11 cellular contexts compared by ENCODE assay signal in genomic region chr12:65879878-65880277, GRCh38. TPM values are rescaled to one million over a fixed set of nuclear protein-coding genes. Genes with fewer than 3 reads are reported as not detected.
A peak's percentile ranks its signal among the peaks of the same experiment; 100 is the strongest.
DNase-seq lines count a peak whose midpoint lies in the region; FAIRE-seq and TF ChIP-seq lines count a peak whose summit lies in the region.
"Had no signal": no experiment of that assay in that cellular context is flagged by ENCODE, and none has a peak within 500 bp of the region (broad histone marks: within the 10 kb centered on the region; RNA-seq: fewer than 3 reads in every experiment).

No MANE protein-coding gene starts in this region.

- TF ChIP-seq CTCF in PC-9 (conservative IDR thresholded peaks at IDR 0.05) = no peak
- TF ChIP-seq CTCF in endothelial cell of umbilical vein (IDR thresholded peaks at IDR 0.05; ENCODE audit: extremely low read depth in 1 of 2, insufficient read depth in 1 of 2, low read depth in 1 of 2, low read length in 2 of 2) = no peak
- no peak for TF ChIP-seq CTCF in osteoblast (IDR thresholded peaks at IDR 0.05; ENCODE audit: extremely low read depth, low read depth, low read length)
- no peak for TF ChIP-seq CTCF in CD14-positive monocyte (IDR thresholded peaks at IDR 0.05)

- H3K79me2 ChIP-seq in PC-9 (ENCODE audit: low read depth) = peaks cover 91% of the 10 kb centered on the region
- H3K79me2 ChIP-seq in endothelial cell of umbilical vein (ENCODE audit: control insufficient read depth, insufficient read depth, low read length) = peaks cover 94% of the 10 kb centered on the region
- peaks cover 74% of the 10 kb centered on the region for H3K79me2 ChIP-seq in osteoblast (ENCODE audit: insufficient read depth, low read length)

- no peaks in the 10 kb centered on the region for H3K9me2 ChIP-seq in PC-9 (ENCODE audit: insufficient read depth)

- H4K20me1 ChIP-seq in PC-9 (ENCODE audit: insufficient read depth) (peaks cover 64% of the 10 kb centered on the region), endothelial cell of umbilical vein (replicated peaks; ENCODE audit: control insufficient read depth, extremely low read depth, insufficient read depth, low read length) (no peaks in the 10 kb centered on the region), osteoblast (ENCODE audit: insufficient read depth, low read length) (peaks cover 4% of the 10 kb centered on the region)

- H3K4me1 Mint-ChIP-seq in CD14-positive monocyte = peaks cover 56% of the 10 kb centered on the region

- intact Hi-C loops in PC-9 (cut with micrococcal nuclease; ENCODE audit: unreplicated experiment) = loop anchor here (1.0 to 10.0 kb wide), 8 partner anchors 103 to 1085 kb away; partner anchors contain the start of gene HELB
- intact Hi-C loops in endothelial cell of umbilical vein (cut with micrococcal nuclease) = loop anchor here (2.0 to 5.0 kb wide), 6 partner anchors 53 to 573 kb away; no protein-coding TSS in a partner anchor
- intact Hi-C loops in cardiac septum (cut with DNase I) = loop anchor here (5.0 to 10.0 kb wide), 3 partner anchors 53 to 275 kb away; no protein-coding TSS in a partner anchor
- intact Hi-C loops in CD14-positive monocyte (cut with micrococcal nuclease) = no loop called here

- H3K4me3 ChIP-seq in PC-9 (no peak overlapping the region), endothelial cell of umbilical vein (replicated peaks in 1 of 3; ENCODE audit: insufficient read depth in 1 of 3, low read depth in 1 of 3, low read length in 3 of 3) (no peak overlapping the region), osteoblast (ENCODE audit: insufficient read depth, low read length) (peak overlapping the region; percentile 70)
- H3K4me3 ChIP-seq: lung had no signal

- BruUV-seq in PC-9 (replicated peaks; lab: Mats Ljungman, UMichigan) (no TSS peak), endothelial cell of umbilical vein (replicated peaks; lab: Mats Ljungman, UMichigan) (no TSS peak)

- peak overlapping the region; percentile 25 for H3K9ac ChIP-seq in endothelial cell of umbilical vein (replicated peaks; ENCODE audit: extremely low read depth, insufficient read depth, low read length)

- peaks cover 0 to 2% (median 0%) of the 10 kb centered on the region in 3 donors for H3K27me3 Mint-ChIP-seq in CD14-positive monocyte (ENCODE audit: low read depth in 3 of 3)

- dilution Hi-C loops in endothelial cell of umbilical vein (cut with MboI; ENCODE audit: extremely low pct_ligation_motif_present, low sequenced_read_pairs) = no loop called here

- no peak overlapping the region for H3K4me3 Mint-ChIP-seq in CD14-positive monocyte
- H3K4me3 Mint-ChIP-seq: T-helper 2 cell treated with Interferon-gamma antibody and Interleukin-4, amounts not matched to agents 5 μg/mL and 100 μg/mL, for 36 hours had no signal

- peaks cover 57% of the 10 kb centered on the region for H3F3A ChIP-seq in PC-9 (ENCODE audit: insufficient read depth, low read depth)

- no peak for TF ChIP-seq POLR2A in endothelial cell of umbilical vein (IDR thresholded peaks at IDR 0.05; ENCODE audit: low read depth, low read length)
- TF ChIP-seq POLR2A in erythroblast (IDR thresholded peaks at IDR 0.05; ENCODE audit: low read length) = no peak

- H3K9me3 ChIP-seq in PC-9 (ENCODE audit: insufficient read depth, low read depth) (no peaks in the 10 kb centered on the region), endothelial cell of umbilical vein (replicated peaks; ENCODE audit: control insufficient read depth, insufficient read depth, low read length) (no peaks in the 10 kb centered on the region), osteoblast (ENCODE audit: low read depth, low read length) (no peaks in the 10 kb centered on the region)

- peak overlapping the region; percentile 29; the same call in 1 of the 2 replicates for H3K4me2 ChIP-seq in PC-9
- H3K4me2 ChIP-seq in endothelial cell of umbilical vein (ENCODE audit: insufficient read depth, low read length) = peak overlapping the region; percentile 59
- peak overlapping the region; percentile 90 for H3K4me2 ChIP-seq in osteoblast (ENCODE audit: insufficient read depth, low read length)

- FAIRE-seq in endothelial cell of umbilical vein (lab: Jason Lieb, UNC) = peak; percentile 57

- peaks cover 16% of the 10 kb centered on the region; the same call in 1 of the 2 replicates for H3K36me3 ChIP-seq in PC-9 (ENCODE audit: low read depth)
- no peaks in the 10 kb centered on the region for H3K36me3 ChIP-seq in endothelial cell of umbilical vein (ENCODE audit: control insufficient read depth in 2 of 2, extremely low read depth in 1 of 2, insufficient read depth in 2 of 2, low read length in 2 of 2)
- peaks cover 39% of the 10 kb centered on the region for H3K36me3 ChIP-seq in osteoblast (ENCODE audit: insufficient read depth, low read length)

- peaks cover 0 to 2% (median 0%) of the 10 kb centered on the region in 7 donors for H3K9me3 Mint-ChIP-seq in CD14-positive monocyte
- H3K9me3 Mint-ChIP-seq: T-helper 2 cell treated with Interferon-gamma antibody and Interleukin-4, amounts not matched to agents 5 μg/mL and 100 μg/mL, for 36 hours had no signal

- H3K27ac ChIP-seq in PC-9 (no peak overlapping the region), endothelial cell of umbilical vein (ENCODE audit: insufficient read depth, low read depth, low read length) (peak overlapping the region; percentile 36), osteoblast (ENCODE audit: low read depth, low read length) (peak overlapping the region; percentile 94)

- DNase-seq in EH (ENCODE audit: low read depth) (peak; percentile 96), PC-9 (peak; percentile 33 to 89), endothelial cell of umbilical vein (ENCODE audit: low read depth, low spot score) (peak; percentile 54), osteoblast (ENCODE audit: insufficient read length, low spot score, missing footprints) (peak; percentile 89), NCI-H2029 treated with DMSO at 0.1 percent for 48 hours (lab: John Stamatoyannopoulos, UW) (no peak), cardiac septum (ENCODE audit: low spot score) (no peak), CD14-positive monocyte (ENCODE audit: low spot score) (no peak), erythroblast (lab: John Stamatoyannopoulos, UW) (no peak)
- DNase-seq: MV-4-11 had no signal

- no peak overlapping the region for H3K27ac Mint-ChIP-seq in CD14-positive monocyte
- H3K27ac Mint-ChIP-seq: T-helper 2 cell treated with Interferon-gamma antibody and Interleukin-4, amounts not matched to agents 5 μg/mL and 100 μg/mL, for 36 hours had no signal

- POLR2A ChIA-PET in PC-9 (lab: Charles Lee; ENCODE audit: unreplicated experiment) (interaction anchor here (0.7 to 0.8 kb wide), 2 partner anchors 9 to 578 kb away, joined by 6 to 9 read pairs; no protein-coding TSS in a partner anchor), endothelial cell of umbilical vein (lab: Charles Lee) (no interaction called here)

- H3K4me1 ChIP-seq in PC-9 (replicated peaks; ENCODE audit: insufficient read depth) (peaks cover 51% of the 10 kb centered on the region), endothelial cell of umbilical vein (ENCODE audit: control insufficient read depth, extremely low read depth, insufficient read depth, low read length) (peaks cover 87% of the 10 kb centered on the region), osteoblast (ENCODE audit: insufficient read depth, low read length) (peaks cover 94% of the 10 kb centered on the region)

- H2AFZ ChIP-seq in PC-9 (no peak overlapping the region), endothelial cell of umbilical vein (ENCODE audit: low read depth, low read length) (no peak overlapping the region), osteoblast (ENCODE audit: low read length) (no peak overlapping the region)

- CTCF ChIA-PET in PC-9 (lab: Charles Lee) (no interaction called here), endothelial cell of umbilical vein (lab: Charles Lee) (interaction anchor here (0.7 to 2.1 kb wide), 4 partner anchors 12 to 323 kb away, joined by 3 to 13 read pairs (median 4); no protein-coding TSS in a partner anchor)

- no peaks in the 10 kb centered on the region for H3K9me1 ChIP-seq in endothelial cell of umbilical vein (replicated peaks; ENCODE audit: control insufficient read depth, extremely low read depth, insufficient read depth, low read length)

- no peaks in the 10 kb centered on the region for H3K27me3 ChIP-seq in PC-9 (ENCODE audit: insufficient read depth, low read depth)
- no peaks in the 10 kb centered on the region for H3K27me3 ChIP-seq in endothelial cell of umbilical vein (ENCODE audit: control insufficient read depth in 2 of 2, insufficient read depth in 2 of 2, low read length in 2 of 2)
- no peaks in the 10 kb centered on the region for H3K27me3 ChIP-seq in osteoblast (ENCODE audit: insufficient read depth, low read length)

- H3K36me3 Mint-ChIP-seq in CD14-positive monocyte = no peaks in the 10 kb centered on the region

TF ChIP-seq in endothelial cell of umbilical vein, 7 proteins besides CTCF, POLR2A, EP300 and RAD21:
- TF ChIP-seq GATA2 (IDR thresholded peaks at IDR 0.05; ENCODE audit: insufficient read depth, insufficient read length, low read depth, low read length) = peak; percentile 60
- no peak for TF ChIP-seq EZH2 (IDR thresholded peaks at IDR 0.05; ENCODE audit: borderline replicate concordance, low read depth, low read length, severe bottlenecking)
- TF ChIP-seq, protein P1, sequence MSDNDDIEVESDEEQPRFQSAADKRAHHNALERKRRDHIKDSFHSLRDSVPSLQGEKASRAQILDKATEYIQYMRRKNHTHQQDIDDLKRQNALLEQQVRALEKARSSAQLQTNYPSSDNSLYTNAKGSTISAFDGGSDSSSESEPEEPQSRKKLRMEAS (IDR thresholded peaks at IDR 0.05; ENCODE audit: insufficient read depth, insufficient read length) = no peak
- no peak for TF ChIP-seq JUN (IDR thresholded peaks at IDR 0.05; ENCODE audit: borderline replicate concordance, insufficient read depth, insufficient read length, low read depth)
- TF ChIP-seq POLR2AphosphoS5 (IDR thresholded peaks at IDR 0.05; ENCODE audit: insufficient read depth, low read depth, low read length) = no peak

RNA-seq across cellular contexts. Expression of gene HMGA2, which starts 55.6 kb away (rescaled TPM):
- total RNA-seq in PC-9 (2021) (13.8 and 14.7 TPM in 2 replicates), endothelial cell of umbilical vein (85.4 and 89.0 TPM in 2 replicates), osteoblast (15.9 and 19.7 TPM in 2 replicates), cardiac septum (0.24 TPM)
- polyA plus RNA-seq in endothelial cell of umbilical vein (13.1 and 13.2 TPM in 2 replicates), CD14-positive monocyte (not detected)
- 15.1 and 16.6 TPM in 2 replicates for polyA plus RNA-seq in endothelial cell of umbilical vein (2011; cell fraction: cytosol; rRNA removed)
- polyA plus RNA-seq in endothelial cell of umbilical vein (2011; cell fraction: nucleus; rRNA removed) = 23.5 and 41.4 TPM in 2 replicates
- 66.9 and 114 TPM in 2 replicates for polyA plus RNA-seq in endothelial cell of umbilical vein (2012)
- 17.1 and 23.8 TPM in 2 replicates for polyA minus RNA-seq in endothelial cell of umbilical vein
- polyA minus RNA-seq in endothelial cell of umbilical vein (2011; cell fraction: cytosol; rRNA and poly(A)+ RNA removed) = 0.61 TPM
- polyA minus RNA-seq in endothelial cell of umbilical vein (2011; cell fraction: nucleus; rRNA and poly(A)+ RNA removed) = 85.2 and 99.1 TPM in 2 replicates

Comparison
In these comparisons a context has a peak if more than half of its experiments do, and no peak if none do; other contexts are left out.
1. DNase-seq: peak in EH (single experiment), PC-9 (2 of 2), endothelial cell of umbilical vein (single experiment) and osteoblast (single experiment); none in NCI-H2029 treated with DMSO at 0.1 percent for 48 hours (single experiment), cardiac septum (single experiment), CD14-positive monocyte (single experiment) and erythroblast (0 of 2).
2. H3K4me2 ChIP-seq: peak in every context shown above with its lines; median percentile 90 in osteoblast; 59 in endothelial cell of umbilical vein; 29 in PC-9.
3. RNA of gene HMGA2, which starts 55.6 kb away (total RNA-seq): 85.4 to 89.0 TPM in endothelial cell of umbilical vein, 15.9 to 19.7 TPM in osteoblast and 13.8 to 14.7 TPM in PC-9; 0.24 TPM in cardiac septum (single experiment); every median in the first group is over 10 times any median in the second.
4. intact Hi-C loops: an anchor here in PC-9 (1.0 to 10.0 kb wide), endothelial cell of umbilical vein (2.0 to 5.0 kb wide) and cardiac septum (5.0 to 10.0 kb wide); none called in CD14-positive monocyte.